1 cellular context compared by ENCODE assay signal in the genomic region with DNA sequence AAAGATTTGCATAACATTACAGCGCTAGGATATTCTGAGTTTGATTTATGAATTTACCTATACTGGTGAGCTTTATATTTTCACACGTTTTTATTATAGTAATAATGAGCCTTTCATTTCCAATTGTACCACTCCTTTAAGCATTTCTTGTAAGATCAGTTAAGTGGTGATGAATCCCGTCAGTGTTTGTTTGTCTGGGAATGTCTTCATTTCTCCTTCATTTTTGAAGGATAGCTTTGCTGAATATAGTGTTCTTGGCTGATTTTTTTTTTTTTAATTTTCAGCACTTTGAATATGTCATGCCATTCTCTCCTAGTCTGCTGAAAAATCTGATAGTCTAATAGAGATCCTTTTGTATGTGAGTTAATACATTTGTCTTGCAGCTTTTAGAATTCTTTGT.
TF ChIP-seq lines count a peak whose summit lies in the region.

No MANE protein-coding gene starts in this region.

TF ChIP-seq in GM12878, 131 proteins besides CTCF, POLR2A, EP300 and RAD21 (continued from another document):
- TF ChIP-seq, protein P1, sequence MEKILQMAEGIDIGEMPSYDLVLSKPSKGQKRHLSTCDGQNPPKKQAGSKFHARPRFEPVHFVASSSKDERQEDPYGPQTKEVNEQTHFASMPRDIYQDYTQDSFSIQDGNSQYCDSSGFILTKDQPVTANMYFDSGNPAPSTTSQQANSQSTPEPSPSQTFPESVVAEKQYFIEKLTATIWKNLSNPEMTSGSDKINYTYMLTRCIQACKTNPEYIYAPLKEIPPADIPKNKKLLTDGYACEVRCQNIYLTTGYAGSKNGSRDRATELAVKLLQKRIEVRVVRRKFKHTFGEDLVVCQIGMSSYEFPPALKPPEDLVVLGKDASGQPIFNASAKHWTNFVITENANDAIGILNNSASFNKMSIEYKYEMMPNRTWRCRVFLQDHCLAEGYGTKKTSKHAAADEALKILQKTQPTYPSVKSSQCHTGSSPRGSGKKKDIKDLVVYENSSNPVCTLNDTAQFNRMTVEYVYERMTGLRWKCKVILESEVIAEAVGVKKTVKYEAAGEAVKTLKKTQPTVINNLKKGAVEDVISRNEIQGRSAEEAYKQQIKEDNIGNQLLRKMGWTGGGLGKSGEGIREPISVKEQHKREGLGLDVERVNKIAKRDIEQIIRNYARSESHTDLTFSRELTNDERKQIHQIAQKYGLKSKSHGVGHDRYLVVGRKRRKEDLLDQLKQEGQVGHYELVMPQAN (conservative IDR thresholded peaks at IDR 0.05) = no peak
- TF ChIP-seq ZNF622 (IDR thresholded peaks at IDR 0.05) (no peak), HCFC1 (IDR thresholded peaks at IDR 0.05; ENCODE audit: low read length) (no peak), ATF7 (IDR thresholded peaks at IDR 0.05; ENCODE audit: low read depth) (no peak)
